2 cellular contexts compared by ENCODE assay signal in the genomic region with DNA sequence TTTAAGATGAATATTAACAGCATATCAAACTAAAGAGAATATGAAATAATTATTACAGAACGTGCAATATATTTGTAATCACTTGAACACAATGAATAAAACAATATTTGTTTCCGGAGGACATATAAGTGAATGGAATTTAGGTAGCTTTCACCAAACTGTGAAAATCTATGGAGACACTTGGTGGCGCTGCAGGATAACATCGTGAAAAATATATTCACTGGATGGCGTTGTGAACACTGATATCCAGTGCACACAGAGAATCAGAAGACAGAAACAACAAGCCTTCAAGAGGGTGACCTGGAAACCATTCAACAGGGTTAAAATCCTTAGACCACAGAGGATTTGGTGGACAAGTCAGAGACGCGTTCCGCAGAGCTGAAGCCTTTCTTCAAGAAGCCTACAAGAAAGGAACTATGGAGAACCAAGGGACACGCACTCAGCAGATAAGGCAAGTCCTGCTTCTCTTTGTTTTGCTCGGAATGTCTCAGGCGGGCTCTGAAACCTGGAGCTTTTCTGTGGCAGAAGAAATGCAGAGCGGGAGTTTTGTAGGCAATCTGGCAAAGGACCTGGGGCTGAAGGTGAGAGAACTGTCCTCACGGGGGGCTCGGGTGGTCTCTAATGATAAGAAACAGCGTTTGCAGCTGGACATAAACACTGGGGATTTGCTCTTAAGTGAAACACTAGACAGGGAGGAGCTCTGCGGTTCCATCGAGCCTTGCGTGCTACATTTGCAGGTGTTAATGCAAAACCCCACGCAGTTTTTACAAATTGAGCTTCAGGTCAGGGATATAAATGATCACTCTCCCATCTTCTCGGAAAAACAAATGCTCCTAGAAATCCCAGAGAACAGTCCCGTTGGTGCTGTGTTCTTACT.
TF ChIP-seq lines count a peak whose summit lies in the region.

A gene (plus strand): TSS at position 269 of the 877 bp plus-strand sequence. CDS start 148 bp downstream, at position 417.

TF ChIP-seq in A549, 52 proteins besides CTCF, POLR2A, EP300 and RAD21:
- TF ChIP-seq POLR2AphosphoS2 (conservative IDR thresholded peaks at IDR 0.05; ENCODE audit: low read length) (no peak), ESRRA (IDR thresholded peaks at IDR 0.05; ENCODE audit: borderline replicate concordance, low read length) (no peak), TP53 (CRISPR knock-in tag; IDR thresholded peaks at IDR 0.05) (no peak), CBX8 (IDR thresholded peaks at IDR 0.05) (no peak)
- TF ChIP-seq, protein P1, sequence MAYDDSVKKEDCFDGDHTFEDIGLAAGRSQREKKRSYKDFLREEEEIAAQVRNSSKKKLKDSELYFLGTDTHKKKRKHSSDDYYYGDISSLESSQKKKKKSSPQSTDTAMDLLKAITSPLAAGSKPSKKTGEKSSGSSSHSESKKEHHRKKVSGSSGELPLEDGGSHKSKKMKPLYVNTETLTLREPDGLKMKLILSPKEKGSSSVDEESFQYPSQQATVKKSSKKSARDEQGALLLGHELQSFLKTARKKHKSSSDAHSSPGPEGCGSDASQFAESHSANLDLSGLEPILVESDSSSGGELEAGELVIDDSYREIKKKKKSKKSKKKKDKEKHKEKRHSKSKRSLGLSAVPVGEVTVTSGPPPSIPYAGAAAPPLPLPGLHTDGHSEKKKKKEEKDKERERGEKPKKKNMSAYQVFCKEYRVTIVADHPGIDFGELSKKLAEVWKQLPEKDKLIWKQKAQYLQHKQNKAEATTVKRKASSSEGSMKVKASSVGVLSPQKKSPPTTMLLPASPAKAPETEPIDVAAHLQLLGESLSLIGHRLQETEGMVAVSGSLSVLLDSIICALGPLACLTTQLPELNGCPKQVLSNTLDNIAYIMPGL (CRISPR knock-in tag; IDR thresholded peaks at IDR 0.05; ENCODE audit: borderline replicate concordance), result no peak

TF ChIP-seq in HCT116, 20 proteins besides CTCF, POLR2A, EP300 and RAD21:
- TF ChIP-seq EZH2 (IDR thresholded peaks at IDR 0.05) (no peak), EGR1 (IDR thresholded peaks at IDR 0.05; ENCODE audit: low read depth) (no peak)
